Comparison of ENCODE assay signal across 34 cellular contexts in the genomic region with DNA sequence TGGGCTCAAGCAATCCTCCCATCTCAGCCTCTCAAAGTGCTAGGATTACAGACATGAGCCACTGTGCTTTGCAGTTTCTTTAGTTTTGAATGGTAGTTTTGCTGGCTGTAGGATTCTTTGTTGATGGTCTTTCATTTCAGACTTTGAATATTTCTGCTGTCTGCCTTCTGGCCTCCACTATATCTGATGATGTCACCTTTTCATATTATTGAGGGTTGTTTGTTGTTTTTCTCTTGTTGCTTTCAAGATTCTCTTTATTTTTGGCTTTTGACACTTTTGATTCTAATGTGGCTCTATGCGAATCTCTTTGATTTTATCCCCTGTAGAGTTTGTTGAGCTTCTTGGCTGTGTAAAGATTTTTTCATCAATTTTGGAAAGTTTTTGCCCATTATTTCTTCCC.
"Had no signal": no experiment of that assay in that cellular context is flagged by ENCODE, and none has a peak within 500 bp of the region (broad histone marks: within the 10 kb centered on the region; RNA-seq: fewer than 3 reads in every experiment).

No MANE protein-coding gene starts in this region.

- FAIRE-seq: astrocyte, bronchial epithelial cell had no signal

- H3K4me3 ChIP-seq: adrenal gland, ascending aorta, body of pancreas, breast epithelium, cardiac muscle cell had no signal

- H3K27ac ChIP-seq: adrenal gland, ascending aorta, body of pancreas, brain microvascular endothelial cell, breast epithelium, cardiac muscle cell had no signal

- H3K36me3 ChIP-seq: adrenal gland, ascending aorta, brain microvascular endothelial cell, breast epithelium, cardiac muscle cell had no signal

- ATAC-seq: activated naive CD4-positive, alpha-beta T cell treated with anti-CD3 and anti-CD28 coated beads, Interleukin-2, amount 50 U/mL, for 72 hours; activated naive CD8-positive, alpha-beta T cell treated with anti-CD3 and anti-CD28 coated beads, Interleukin-2, amount 50 U/mL, for 24 hours; activated T-cell treated with anti-CD3 and anti-CD28 coated beads, Interleukin-2, amount 50 U/mL, for 4 hours; activated T-cell treated with anti-CD3 and anti-CD28 coated beads, Interleukin-2, amount 50 U/mL, for 72 hours; activated T-helper 17 cell treated with anti-CD3 and anti-CD28 coated beads, Interleukin-2, amount 50 U/mL, for 72 hours; body of pancreas had no signal

- DNase-seq: activated effector memory CD4-positive, alpha-beta T cell treated with anti-CD3 and anti-CD28 coated beads, Interleukin-2, amount 50 U/mL, for 16 hours; activated effector memory CD4-positive, alpha-beta T cell treated with Interleukin-2 at 50 U/mL for 16 hours; activated gamma-delta T cell; activated gamma-delta T cell treated with Interleukin-2 at 50 U/mL for 16 hours; activated naive CD4-positive, alpha-beta T cell; activated naive CD4-positive, alpha-beta T cell treated with anti-CD3 and anti-CD28 coated beads for 36 hours; activated naive CD4-positive, alpha-beta T cell treated with anti-CD3 and anti-CD28 coated beads, Interleukin-2, amount 10 ng/mL, durations not matched to agents 7 days and 5 days; activated naive CD4-positive, alpha-beta T cell treated with anti-CD3 and anti-CD28 coated beads, Interleukin-2, amount 50 U/mL, for 16 hours; activated naive CD4-positive, alpha-beta T cell treated with Interleukin-2 at 50 U/mL for 16 hours; activated naive CD8-positive, alpha-beta T cell treated with anti-CD3 and anti-CD28 coated beads for 36 hours; activated naive CD8-positive, alpha-beta T cell treated with anti-CD3 and anti-CD28 coated beads, Interleukin-2, amount 10 ng/mL, durations not matched to agents 7 days and 5 days; activated naive CD8-positive, alpha-beta T cell treated with anti-CD3 and anti-CD28 coated beads, Interleukin-2, amount 50 U/mL, for 24 hours; activated T-cell treated with anti-CD3 and anti-CD28 coated beads, Interleukin-2, amount 50 U/mL, for 1 hour; activated T-cell treated with anti-CD3 and anti-CD28 coated beads, Interleukin-2, amount 50 U/mL, for 24 hours; activated T-cell treated with anti-CD3 and anti-CD28 coated beads, Interleukin-2, amount 50 U/mL, for 4 hours; activated T-cell treated with anti-CD3 and anti-CD28 coated beads, Interleukin-2, amount 50 U/mL, for 48 hours; activated T-cell treated with anti-CD3 and anti-CD28 coated beads, Interleukin-2, amount 50 U/mL, for 72 hours; adrenal gland; amniotic stem cell; amygdala; anterior cingulate cortex; aorta; body of pancreas; brain microvascular endothelial cell; caudate nucleus; central memory CD4-positive, alpha-beta T cell; cerebellar nuclear complex had no signal

- H3K27me3 ChIP-seq: adrenal gland, ascending aorta, body of pancreas, brain microvascular endothelial cell, breast epithelium, cardiac muscle cell had no signal

- H3K9me3 ChIP-seq: adrenal gland, body of pancreas had no signal

- H3K4me1 ChIP-seq: adrenal gland, ascending aorta, body of pancreas, breast epithelium had no signal
